In genomic region chr14:54783660-54784015, GRCh38 we compare ENCODE assay signal across 16 cellular contexts.
A peak's percentile ranks its signal among the peaks of the same experiment; 100 is the strongest.
DNase-seq lines count a peak whose midpoint lies in the region; FAIRE-seq and TF ChIP-seq lines count a peak whose summit lies in the region.
"Had no signal": no experiment of that assay in that cellular context is flagged by ENCODE, and none has a peak within 500 bp of the region (broad histone marks: within the 10 kb centered on the region; RNA-seq: fewer than 3 reads in every experiment).

No MANE protein-coding gene starts in this region.

- H3K27me3 Mint-ChIP-seq in MCF 10A (ENCODE audit: insufficient read depth, unreplicated experiment): no peaks in the 10 kb centered on the region

- H3K4me1 ChIP-seq in breast epithelium (no peaks in the 10 kb centered on the region), Karpas-422 (ENCODE audit: low read length) (peaks cover 97% of the 10 kb centered on the region), sigmoid colon (peaks cover 0 to 16% (median 8%) of the 10 kb centered on the region in 4 donors), esophagus muscularis mucosa (peaks cover 0 to 31% (median 0%) of the 10 kb centered on the region in 4 donors)

- peak overlapping the region; percentile 68 for H3K27ac Mint-ChIP-seq in MCF 10A (ENCODE audit: low read depth, unreplicated experiment)

- WGBS in sigmoid colon, 2 donors: 95 to 96% methylated on average over 5 of the region's 5 CpGs
- 91% methylated on average over 5 of the region's 5 CpGs for WGBS in esophagus muscularis mucosa

- peak overlapping the region; percentile 75 for H3K4me2 ChIP-seq in Karpas-422 (ENCODE audit: low read depth, low read length, poor library complexity, severe bottlenecking)
- H3K4me2 ChIP-seq: PC-9 had no signal

- CTCF ChIA-PET in MCF 10A (lab: Yijun Ruan, JAX): interaction anchor here (1.0 to 1.9 kb wide), 2 partner anchors 10 to 21 kb away, joined by 3 to 14 read pairs; no protein-coding TSS in a partner anchor

- TF ChIP-seq EP300 in sigmoid colon (IDR thresholded peaks at IDR 0.05) (no peak), esophagus muscularis mucosa (IDR thresholded peaks at IDR 0.05) (no peak)

- no peak for TF ChIP-seq POLR2A in breast epithelium (IDR thresholded peaks at IDR 0.05)
- TF ChIP-seq POLR2A in sigmoid colon (IDR thresholded peaks at IDR 0.05): no peak
- no peak for TF ChIP-seq POLR2A in esophagus muscularis mucosa (IDR thresholded peaks at IDR 0.05; ENCODE audit: low read depth)

- FAIRE-seq in D721Med (lab: Jason Lieb, UNC): no peak
- FAIRE-seq: GM12892 had no signal

- H3K27ac ChIP-seq in breast epithelium (no peak overlapping the region), Karpas-422 (ENCODE audit: low read length) (peak overlapping the region; percentile 97), layer of hippocampus (ENCODE audit: low read depth, low read length) (peak overlapping the region; percentile 0), sigmoid colon (peak overlapping the region in 3 of 4 donors; percentile 18 to 42 (median 34)), esophagus muscularis mucosa (replicated peaks in 1 of 4) (no peak overlapping the region)
- H3K27ac ChIP-seq: PC-9 had no signal

- no peaks in the 10 kb centered on the region for H3K36me3 ChIP-seq in breast epithelium
- peaks cover 55% of the 10 kb centered on the region for H3K36me3 ChIP-seq in Karpas-422 (ENCODE audit: insufficient read depth, low read length)
- H3K36me3 ChIP-seq in sigmoid colon: peaks cover 0 to 97% (median 36%) of the 10 kb centered on the region in 4 donors
- H3K36me3 ChIP-seq in esophagus muscularis mucosa: peaks cover 37 to 100% (median 80%) of the 10 kb centered on the region in 4 donors

- peak overlapping the region; percentile 75 for H3K9ac ChIP-seq in Karpas-422 (ENCODE audit: low read length)

- no peaks in the 10 kb centered on the region for H3K4me1 Mint-ChIP-seq in MCF 10A (ENCODE audit: insufficient read depth, unreplicated experiment)

- no peak overlapping the region for H3K4me3 ChIP-seq in breast epithelium
- peak overlapping the region; percentile 55; the same call in 1 of the 2 replicates for H3K4me3 ChIP-seq in Karpas-422 (ENCODE audit: low read length)
- no peak overlapping the region for H3K4me3 ChIP-seq in sigmoid colon
- no peak overlapping the region for H3K4me3 ChIP-seq in esophagus muscularis mucosa
- H3K4me3 ChIP-seq: PC-9 had no signal

- no TSS peak for BruUV-seq in MCF 10A (replicated peaks; lab: Mats Ljungman, UMichigan)

- no peaks in the 10 kb centered on the region for H3K27me3 ChIP-seq in breast epithelium
- no peaks in the 10 kb centered on the region for H3K27me3 ChIP-seq in Karpas-422 (ENCODE audit: low read length)
- no peaks in the 10 kb centered on the region for H3K27me3 ChIP-seq in layer of hippocampus (ENCODE audit: control insufficient read depth, insufficient read depth, low read length)
- no peaks in the 10 kb centered on the region for H3K27me3 ChIP-seq in sigmoid colon
- no peaks in the 10 kb centered on the region for H3K27me3 ChIP-seq in esophagus muscularis mucosa

- no peaks in the 10 kb centered on the region for H3K9me3 Mint-ChIP-seq in MCF 10A (ENCODE audit: unreplicated experiment)

- peaks cover 37% of the 10 kb centered on the region for H3K36me3 Mint-ChIP-seq in MCF 10A (ENCODE audit: insufficient read depth, unreplicated experiment)

- intact Hi-C loops in MCF 10A (cut with micrococcal nuclease): no loop called here
- intact Hi-C loops in breast epithelium (cut with DNase I; ENCODE audit: low total_unique reads): no loop called here
- intact Hi-C loops in sigmoid colon (cut with DNase I): no loop called here
- intact Hi-C loops in esophagus muscularis mucosa (cut with DNase I): no loop called here

- TF ChIP-seq CTCF in MCF 10A (IDR thresholded peaks at IDR 0.05; ENCODE audit: unreplicated experiment) (no peak), breast epithelium (IDR thresholded peaks at IDR 0.05) (no peak), sigmoid colon (IDR thresholded peaks at IDR 0.05) (no peak), esophagus muscularis mucosa (IDR thresholded peaks at IDR 0.05) (no peak), D721Med (IDR thresholded peaks at IDR 0.05; ENCODE audit: insufficient read depth, missing control alignments) (no peak)

- H2AFZ ChIP-seq in Karpas-422 (ENCODE audit: low read length): no peak overlapping the region
- H2AFZ ChIP-seq: PC-9 had no signal

- DNase-seq in MCF 10A (ENCODE audit: unreplicated experiment) (no peak), breast epithelium (ENCODE audit: low spot score in 2 of 2) (no peak), Karpas-422 (no peak), sigmoid colon (peak; percentile 49), NCI-H774 (lab: John Stamatoyannopoulos, UW) (no peak), esophagus muscularis mucosa (ENCODE audit: extremely low spot score) (no peak), D721Med (ENCODE audit: insufficient read length, low spot score) (no peak)
- DNase-seq: DMS79 treated with DMSO at 0.1 percent for 48 hours, GDM1, HCEC 1CT, NCI-H1092, NCI-H446, NCI-H748 treated with DMSO at 0.1 percent for 48 hours, PC-9 had no signal

- no peaks in the 10 kb centered on the region for H4K20me1 ChIP-seq in Karpas-422 (ENCODE audit: insufficient read depth, low read depth, low read length)

- POLR2A ChIA-PET in MCF 10A (lab: Yijun Ruan, JAX): no interaction called here

- H3K9me3 ChIP-seq in breast epithelium (no peaks in the 10 kb centered on the region), Karpas-422 (ENCODE audit: low read length) (no peaks in the 10 kb centered on the region), sigmoid colon (no peaks in the 10 kb centered on the region), esophagus muscularis mucosa (no peaks in the 10 kb centered on the region)

- no peaks in the 10 kb centered on the region for H3K9me2 ChIP-seq in Karpas-422 (replicated peaks; ENCODE audit: insufficient read depth, low read length)

- no peak overlapping the region for H3K4me3 Mint-ChIP-seq in MCF 10A (ENCODE audit: unreplicated experiment)

- H3K79me2 ChIP-seq in Karpas-422 (ENCODE audit: low read length): peaks cover 24% of the 10 kb centered on the region

Comparison
In these comparisons a context has a peak if more than half of its experiments do, and no peak if none do; other contexts are left out.
1. H3K27ac ChIP-seq: peak in Karpas-422 (single experiment), layer of hippocampus (single experiment) and sigmoid colon (3 of 4); none in breast epithelium (0 of 2) and esophagus muscularis mucosa (0 of 4).